In genomic region chr3:188256764-188257163, GRCh38 we compare ENCODE assay signal across 2 cellular contexts.
TF ChIP-seq lines count a peak whose summit lies in the region.

No MANE protein-coding gene starts in this region.

TF ChIP-seq in HepG2, 621 proteins besides CTCF, POLR2A, EP300 and RAD21 (continued from another document):
- TF ChIP-seq ZC3H4 (CRISPR knock-in tag; IDR thresholded peaks at IDR 0.05; ENCODE audit: borderline replicate concordance) (no peak), ZFP36L1 (CRISPR knock-in tag; IDR thresholded peaks at IDR 0.05) (no peak), TCF7 (IDR thresholded peaks at IDR 0.05; ENCODE audit: low read depth) (no peak), JUND (CRISPR knock-in tag; IDR thresholded peaks at IDR 0.05) (no peak)
TF ChIP-seq in HepG2: peak in this region for 0.

TF ChIP-seq in neural cell, 6 proteins besides CTCF, POLR2A, EP300 and RAD21 (continued from another document):
- no peak for TF ChIP-seq POLR2AphosphoS5 (IDR thresholded peaks at IDR 0.05)
- TF ChIP-seq, protein P1, sequence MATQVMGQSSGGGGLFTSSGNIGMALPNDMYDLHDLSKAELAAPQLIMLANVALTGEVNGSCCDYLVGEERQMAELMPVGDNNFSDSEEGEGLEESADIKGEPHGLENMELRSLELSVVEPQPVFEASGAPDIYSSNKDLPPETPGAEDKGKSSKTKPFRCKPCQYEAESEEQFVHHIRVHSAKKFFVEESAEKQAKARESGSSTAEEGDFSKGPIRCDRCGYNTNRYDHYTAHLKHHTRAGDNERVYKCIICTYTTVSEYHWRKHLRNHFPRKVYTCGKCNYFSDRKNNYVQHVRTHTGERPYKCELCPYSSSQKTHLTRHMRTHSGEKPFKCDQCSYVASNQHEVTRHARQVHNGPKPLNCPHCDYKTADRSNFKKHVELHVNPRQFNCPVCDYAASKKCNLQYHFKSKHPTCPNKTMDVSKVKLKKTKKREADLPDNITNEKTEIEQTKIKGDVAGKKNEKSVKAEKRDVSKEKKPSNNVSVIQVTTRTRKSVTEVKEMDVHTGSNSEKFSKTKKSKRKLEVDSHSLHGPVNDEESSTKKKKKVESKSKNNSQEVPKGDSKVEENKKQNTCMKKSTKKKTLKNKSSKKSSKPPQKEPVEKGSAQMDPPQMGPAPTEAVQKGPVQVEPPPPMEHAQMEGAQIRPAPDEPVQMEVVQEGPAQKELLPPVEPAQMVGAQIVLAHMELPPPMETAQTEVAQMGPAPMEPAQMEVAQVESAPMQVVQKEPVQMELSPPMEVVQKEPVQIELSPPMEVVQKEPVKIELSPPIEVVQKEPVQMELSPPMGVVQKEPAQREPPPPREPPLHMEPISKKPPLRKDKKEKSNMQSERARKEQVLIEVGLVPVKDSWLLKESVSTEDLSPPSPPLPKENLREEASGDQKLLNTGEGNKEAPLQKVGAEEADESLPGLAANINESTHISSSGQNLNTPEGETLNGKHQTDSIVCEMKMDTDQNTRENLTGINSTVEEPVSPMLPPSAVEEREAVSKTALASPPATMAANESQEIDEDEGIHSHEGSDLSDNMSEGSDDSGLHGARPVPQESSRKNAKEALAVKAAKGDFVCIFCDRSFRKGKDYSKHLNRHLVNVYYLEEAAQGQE (IDR thresholded peaks at IDR 0.05; ENCODE audit: borderline replicate concordance): peak; percentile 54
